17 cellular contexts compared by ENCODE assay signal in the genomic region with DNA sequence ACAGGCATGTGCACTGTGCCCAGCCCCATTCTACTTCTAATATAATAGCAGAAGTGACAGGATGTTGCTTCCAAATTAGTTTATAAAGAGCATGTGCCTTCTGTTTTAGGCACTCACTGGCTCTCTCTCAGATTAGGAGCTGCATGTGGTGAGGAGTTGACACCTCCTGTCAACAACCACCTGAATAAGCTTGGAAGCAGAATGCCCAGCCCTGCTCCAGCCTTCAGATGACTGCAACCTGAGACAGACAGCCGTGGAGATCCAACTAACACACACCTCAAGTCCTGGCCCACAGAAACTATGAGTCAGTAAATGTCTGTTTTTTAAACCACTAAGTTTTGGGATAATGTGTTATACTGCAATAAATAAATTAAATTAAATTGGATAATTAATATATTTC. TPM values are rescaled to one million over a fixed set of nuclear protein-coding genes. Genes with fewer than 3 reads are reported as not detected.
DNase-seq lines count a peak whose midpoint lies in the region; ATAC-seq, FAIRE-seq and TF ChIP-seq lines count a peak whose summit lies in the region.
"Had no signal": no experiment of that assay in that cellular context is flagged by ENCODE, and none has a peak within 500 bp of the region (broad histone marks: within the 10 kb centered on the region; RNA-seq: fewer than 3 reads in every experiment).

No MANE protein-coding gene starts in this region.

- H3K4me1 ChIP-seq in cardiac muscle cell (ENCODE audit: low read depth) (peaks cover 43% of the 10 kb centered on the region), gastrocnemius medialis (peaks cover 47 to 72% of the 10 kb centered on the region in 2 donors), osteoblast (ENCODE audit: insufficient read depth, low read length) (peaks cover 29% of the 10 kb centered on the region)

- H3K79me2 ChIP-seq in osteoblast (ENCODE audit: insufficient read depth, low read length), result peaks cover 40% of the 10 kb centered on the region

- H3K9me3 ChIP-seq in cardiac muscle cell (ENCODE audit: low read depth) (no peaks in the 10 kb centered on the region), gastrocnemius medialis (no peaks in the 10 kb centered on the region), osteoblast (ENCODE audit: low read depth, low read length) (no peaks in the 10 kb centered on the region)

- TF ChIP-seq CTCF in cardiac muscle cell (IDR thresholded peaks at IDR 0.05; ENCODE audit: low read depth, low read length) (no peak), gastrocnemius medialis (IDR thresholded peaks at IDR 0.05 in 4 of 5, conservative IDR thresholded peaks at IDR 0.05 in 1 of 5) (no peak), osteoblast (IDR thresholded peaks at IDR 0.05; ENCODE audit: extremely low read depth, low read depth, low read length) (no peak)

- no peak for TF ChIP-seq POLR2A in gastrocnemius medialis (IDR thresholded peaks at IDR 0.05)

- intact Hi-C loops in gastrocnemius medialis (cut with DNase I; ENCODE audit: low total_unique reads), result no loop called here

- H3K36me3 ChIP-seq in cardiac muscle cell (no peaks in the 10 kb centered on the region), gastrocnemius medialis (no peaks in the 10 kb centered on the region), osteoblast (ENCODE audit: insufficient read depth, low read length) (no peaks in the 10 kb centered on the region)
- H3K36me3 ChIP-seq: WERI-Rb-1 had no signal

- no peak overlapping the region for H3K4me2 ChIP-seq in osteoblast (ENCODE audit: insufficient read depth, low read length)

- DNase-seq in NCI-H748 (lab: John Stamatoyannopoulos, UW; ENCODE audit: unreplicated experiment), result peak; percentile 21
- DNase-seq in NCI-H748 treated with DMSO at 0.1 percent for 48 hours (lab: John Stamatoyannopoulos, UW), result no peak
- peak; percentile 54 for DNase-seq in RCC 7860 (ENCODE audit: low spot score)
- DNase-seq in cardiac muscle cell (ENCODE audit: low read depth in 1 of 2, low spot score in 1 of 2), result peak in 1 of 2 donors; percentile 77
- peak; percentile 87 to 89 for DNase-seq in gastrocnemius medialis
- DNase-seq in osteoblast (ENCODE audit: insufficient read length, low spot score, missing footprints), result no peak
- DNase-seq: ACHN; activated CD4-positive, alpha-beta memory T cell treated with anti-CD3 and anti-CD28 coated beads for 36 hours; activated naive CD8-positive, alpha-beta T cell treated with anti-CD3 and anti-CD28 coated beads, Interleukin-2, amount 10 ng/mL, durations not matched to agents 7 days and 5 days; activated T-cell treated with anti-CD3 and anti-CD28 coated beads, Interleukin-2, amount 50 U/mL, for 48 hours; CD4-positive, CD25-positive, alpha-beta regulatory T cell; EL; natural killer cell; NCI-H1694; WERI-Rb-1 had no signal

- ATAC-seq in gastrocnemius medialis, result peak; percentile 97
- no peak for ATAC-seq in GM19035 (IDR thresholded peaks at IDR 0.05; ENCODE audit: unreplicated experiment)
- no peak for ATAC-seq in HG03439 (IDR thresholded peaks at IDR 0.05; ENCODE audit: unreplicated experiment)
- ATAC-seq: natural killer cell had no signal

- peaks cover 11% of the 10 kb centered on the region for H4K20me1 ChIP-seq in osteoblast (ENCODE audit: insufficient read depth, low read length)

- H2AFZ ChIP-seq in osteoblast (ENCODE audit: low read length), result no peak overlapping the region

- H3K27ac ChIP-seq in cardiac muscle cell (peak overlapping the region; percentile 2), gastrocnemius medialis (peak overlapping the region; percentile 45 to 79 (median 68)), osteoblast (ENCODE audit: low read depth, low read length) (no peak overlapping the region)
- H3K27ac ChIP-seq: WERI-Rb-1 had no signal

- in situ Hi-C loops in gastrocnemius medialis (cut with MboI; ENCODE audit: low sequenced_read_pairs in 4 of 4), result no loop called here

- FAIRE-seq in RCC 7860 (lab: Jason Lieb, UNC), result peak; percentile 81

- no peaks in the 10 kb centered on the region for H3K27me3 ChIP-seq in cardiac muscle cell
- H3K27me3 ChIP-seq in gastrocnemius medialis, result no peaks in the 10 kb centered on the region
- no peaks in the 10 kb centered on the region for H3K27me3 ChIP-seq in osteoblast (ENCODE audit: insufficient read depth, low read length)

- no peak overlapping the region for H3K4me3 ChIP-seq in cardiac muscle cell
- no peak overlapping the region for H3K4me3 ChIP-seq in gastrocnemius medialis
- H3K4me3 ChIP-seq in osteoblast (ENCODE audit: insufficient read depth, low read length), result no peak overlapping the region

RNA-seq across cellular contexts. Expression of a gene that starts 54.5 kb away (rescaled TPM):
- total RNA-seq in cardiac muscle cell (45.9 and 64.8 TPM in 2 replicates), gastrocnemius medialis (10 to 100 TPM; 64.6 to 75.8 (median 68.3) TPM), osteoblast (69.2 and 71.7 TPM in 2 replicates)
- 36.5 and 49.1 TPM in 2 replicates for polyA plus RNA-seq in cardiac muscle cell

Comparison
In these comparisons a context has a peak if more than half of its experiments do, and no peak if none do; other contexts are left out.
1. DNase-seq: peak in NCI-H748 (single experiment), RCC 7860 (single experiment) and gastrocnemius medialis (2 of 2); none in NCI-H748 treated with DMSO at 0.1 percent for 48 hours (single experiment) and osteoblast (single experiment).
2. ATAC-seq: peak in gastrocnemius medialis (2 of 2); none in GM19035 (single experiment) and HG03439 (single experiment).